28 cellular contexts compared by ENCODE assay signal in genomic region chr10:60291354-60291930, GRCh38.
A peak's percentile ranks its signal among the peaks of the same experiment; 100 is the strongest.
DNase-seq lines count a peak whose midpoint lies in the region; ATAC-seq and TF ChIP-seq lines count a peak whose summit lies in the region.
"Had no signal": no experiment of that assay in that cellular context is flagged by ENCODE, and none has a peak within 500 bp of the region (broad histone marks: within the 10 kb centered on the region; RNA-seq: fewer than 3 reads in every experiment).

No MANE protein-coding gene starts in this region.

- intact Hi-C loops in IMR-90 (cut with micrococcal nuclease): no loop called here

- H3K36me3 Mint-ChIP-seq in brain (no peaks in the 10 kb centered on the region), glutamatergic neuron (ENCODE audit: unreplicated experiment) (no peaks in the 10 kb centered on the region), neural crest cell (ENCODE audit: low read depth) (no peaks in the 10 kb centered on the region)
- H3K36me3 Mint-ChIP-seq: naive thymus-derived CD4-positive, alpha-beta T cell; type B pancreatic cell had no signal

- TF ChIP-seq POLR2A in IMR-90 (IDR thresholded peaks at IDR 0.05; ENCODE audit: low read depth, low read length): no peak

- H2BK20ac ChIP-seq in IMR-90 (ENCODE audit: low read depth, low read length): no peak overlapping the region

- no peak overlapping the region for H3K4me3 ChIP-seq in IMR-90 (ENCODE audit: insufficient read depth, low read depth, low read length)
- H3K4me3 ChIP-seq: spleen had no signal

- 100% methylated on average over 3 of the region's 5 CpGs; no CpG with 5 or more reads in 1 of the 2 experiments for WGBS in IMR-90 (ENCODE audit: extremely low coverage in 2 of 2, insufficient read length in 1 of 2), 2 experiments

- no peaks in the 10 kb centered on the region for H3K9me3 ChIP-seq in IMR-90 (ENCODE audit: control insufficient read depth, insufficient read depth, low read length)
- H3K9me3 ChIP-seq: spleen had no signal

- BruUV-seq in IMR-90 (replicated peaks; lab: Mats Ljungman, UMichigan): no TSS peak

- no peak overlapping the region for H3K9ac ChIP-seq in IMR-90 (ENCODE audit: low read depth, low read length)
- H3K9ac ChIP-seq: KMS-11 had no signal

- dilution Hi-C loops in IMR-90 (cut with HindIII; ENCODE audit: low sequenced_read_pairs, unreplicated experiment): no loop called here

- H2BK5ac ChIP-seq in IMR-90 (ENCODE audit: low read depth, low read length, poor library complexity, severe bottlenecking): no peak overlapping the region

- H3K4me1 ChIP-seq in IMR-90 (ENCODE audit: control insufficient read depth, insufficient read depth, low read length): 0 out of 2 replicates have a peak, but pooled peaks cover 2% of the 10 kb centered on the region
- H3K4me1 ChIP-seq: spleen had no signal

- H3K23ac ChIP-seq in IMR-90 (ENCODE audit: low read depth, low read length): no peak overlapping the region

- H3K56ac ChIP-seq in IMR-90 (ENCODE audit: extremely low read depth, insufficient read depth, low read length): no peak overlapping the region

- H3K36me3 ChIP-seq in IMR-90 (ENCODE audit: control insufficient read depth, insufficient read depth, low read length): no peaks in the 10 kb centered on the region
- H3K36me3 ChIP-seq: spleen had no signal

- no peaks in the 10 kb centered on the region for H4K20me1 ChIP-seq in IMR-90 (ENCODE audit: insufficient read depth, low read length)

- POLR2A ChIA-PET in IMR-90 (lab: Charles Lee; ENCODE audit: unreplicated experiment): no interaction called here

- H3K9me1 ChIP-seq in IMR-90 (ENCODE audit: insufficient read depth, low read length): no peaks in the 10 kb centered on the region

- no peak overlapping the region for H4K91ac ChIP-seq in IMR-90 (ENCODE audit: insufficient read depth, low read depth, low read length)

- no peaks in the 10 kb centered on the region for H3K27me3 Mint-ChIP-seq in brain
- H3K27me3 Mint-ChIP-seq in glutamatergic neuron (ENCODE audit: unreplicated experiment): peaks cover 5% of the 10 kb centered on the region
- H3K27me3 Mint-ChIP-seq in neural crest cell (ENCODE audit: low read depth): no peaks in the 10 kb centered on the region
- H3K27me3 Mint-ChIP-seq: naive thymus-derived CD4-positive, alpha-beta T cell; type B pancreatic cell had no signal

- ATAC-seq in IMR-90 (ENCODE audit: low read depth): no peak
- ATAC-seq: naive thymus-derived CD4-positive, alpha-beta T cell had no signal

- H3K4me2 ChIP-seq in IMR-90 (ENCODE audit: low read depth, low read length): no peak overlapping the region
- H3K4me2 ChIP-seq: KMS-11 had no signal

- H3K27ac Mint-ChIP-seq in brain (peak overlapping the region in 4 of 5 experiments; percentile 8 to 79 (median 38)), glutamatergic neuron (ENCODE audit: unreplicated experiment) (peak overlapping the region; percentile 87), neural crest cell (ENCODE audit: unreplicated experiment) (peak overlapping the region; percentile 74)
- H3K27ac Mint-ChIP-seq: activated naive CD4-positive, alpha-beta T cell treated with anti-CD3 and anti-CD28 coated beads for 36 hours; naive thymus-derived CD4-positive, alpha-beta T cell; progenitor cell of endocrine pancreas; type B pancreatic cell had no signal

- no peak for TF ChIP-seq CTCF in IMR-90 (conservative IDR thresholded peaks at IDR 0.05; ENCODE audit: low read depth, low read length)
- TF ChIP-seq CTCF in brain (conservative IDR thresholded peaks at IDR 0.05): no peak
- no peak for TF ChIP-seq CTCF in glutamatergic neuron (IDR thresholded peaks at IDR 0.05; ENCODE audit: partially characterized antibody, unreplicated experiment)
- TF ChIP-seq CTCF in neural crest cell (conservative IDR thresholded peaks at IDR 0.05): no peak

- no peak overlapping the region for H4K8ac ChIP-seq in IMR-90 (ENCODE audit: low read depth in 2 of 2, low read length in 2 of 2)

- TF ChIP-seq RAD21 in IMR-90 (IDR thresholded peaks at IDR 0.05; ENCODE audit: low read length): no peak

- H3K79me1 ChIP-seq in IMR-90 (ENCODE audit: low read depth in 1 of 2, low read length in 2 of 2): no peaks in the 10 kb centered on the region

- H2BK120ac ChIP-seq in IMR-90 (ENCODE audit: low read depth, low read length): no peak overlapping the region

- H2BK15ac ChIP-seq in IMR-90 (ENCODE audit: low read depth, low read length): no peak overlapping the region

- H3K4me1 Mint-ChIP-seq in brain: peaks cover 78% of the 10 kb centered on the region
- H3K4me1 Mint-ChIP-seq in glutamatergic neuron (ENCODE audit: low read depth, unreplicated experiment): peaks cover 42% of the 10 kb centered on the region
- no peaks in the 10 kb centered on the region for H3K4me1 Mint-ChIP-seq in neural crest cell

- in situ Hi-C loops in IMR-90 (cut with MboI; ENCODE audit: low sequenced_read_pairs): no loop called here

- H3K4ac ChIP-seq in IMR-90 (ENCODE audit: low read depth, low read length): no peak overlapping the region

- no peaks in the 10 kb centered on the region for H3K27me3 ChIP-seq in IMR-90 (ENCODE audit: control insufficient read depth, insufficient read depth, low read length)
- H3K27me3 ChIP-seq: spleen had no signal

- no peak overlapping the region for H2AK9ac ChIP-seq in IMR-90 (replicated peaks; ENCODE audit: low read depth, low read length, poor library complexity)

- H3K27ac ChIP-seq in IMR-90 (ENCODE audit: insufficient read depth, low read length): no peak overlapping the region
- H3K27ac ChIP-seq: KMS-11, RWPE1 had no signal

- no peak overlapping the region for H3K18ac ChIP-seq in IMR-90 (ENCODE audit: low read depth, low read length)

- no peak overlapping the region for H2AFZ ChIP-seq in IMR-90 (replicated peaks; ENCODE audit: low read length, poor library complexity)

- no peak overlapping the region for H2AK5ac ChIP-seq in IMR-90 (ENCODE audit: low read depth, low read length)

- H3K4me3 Mint-ChIP-seq in brain (peak overlapping the region in 2 of 5 experiments; percentile 14 to 21), glutamatergic neuron (ENCODE audit: unreplicated experiment) (no peak overlapping the region), neural crest cell (no peak overlapping the region)
- H3K4me3 Mint-ChIP-seq: activated naive CD4-positive, alpha-beta T cell treated with anti-CD3 and anti-CD28 coated beads for 36 hours; naive thymus-derived CD4-positive, alpha-beta T cell; type B pancreatic cell had no signal

- CTCF ChIA-PET in IMR-90 (lab: Yijun Ruan, JAX): no interaction called here

- H3K9me3 Mint-ChIP-seq in brain (no peaks in the 10 kb centered on the region), glutamatergic neuron (ENCODE audit: unreplicated experiment) (peaks cover 8% of the 10 kb centered on the region), neural crest cell (no peaks in the 10 kb centered on the region)
- H3K9me3 Mint-ChIP-seq: activated naive CD4-positive, alpha-beta T cell treated with anti-CD3 and anti-CD28 coated beads for 36 hours; naive thymus-derived CD4-positive, alpha-beta T cell; type B pancreatic cell had no signal

- DNase-seq in IMR-90 (no peak), glutamatergic neuron (no peak), neural crest cell (ENCODE audit: low read depth, low spot score) (no peak), globus pallidus (ENCODE audit: low spot score) (no peak), NCI-H1105 (lab: John Stamatoyannopoulos, UW) (no peak), superior temporal gyrus (ENCODE audit: extremely low spot score) (no peak), NCI-H345 treated with DMSO at 0.1 percent for 48 hours (lab: John Stamatoyannopoulos, UW; ENCODE audit: unreplicated experiment) (no peak)
- DNase-seq: activated CD4-positive, alpha-beta T cell treated with anti-CD3 and anti-CD28 coated beads for 1 hour; activated naive CD4-positive, alpha-beta T cell treated with anti-CD3 and anti-CD28 coated beads for 36 hours; activated T-cell treated with anti-CD3 and anti-CD28 coated beads, Interleukin-2, amount 50 U/mL, for 48 hours; anterior cingulate cortex; DMS79 treated with DMSO at 0.1 percent for 48 hours; H7; hypothalamus; kidney; mesendoderm; naive thymus-derived CD4-positive, alpha-beta T cell; NCI-H1092 treated with DMSO at 0.1 percent for 48 hours; NCI-H2107; NCI-H526; spleen; stimulated activated CD4-positive, alpha-beta T cell treated with anti-CD3 and anti-CD28 coated beads, Interleukin-4, amount 100 ng/mL, for 24 hours; SW 1271 had no signal

- H3K14ac ChIP-seq in IMR-90 (replicated peaks; ENCODE audit: low read depth, low read length): no peak overlapping the region

- no peak overlapping the region for H4K5ac ChIP-seq in IMR-90 (ENCODE audit: low read depth, low read length)

TF ChIP-seq in IMR-90, 13 proteins besides CTCF, POLR2A, EP300 and RAD21:
- TF ChIP-seq MAFK (IDR thresholded peaks at IDR 0.05; ENCODE audit: low read depth, low read length) (no peak), CEBPB (IDR thresholded peaks at IDR 0.05; ENCODE audit: low read depth, low read length) (peak; percentile 29; the same call in 1 of the 2 replicates), NFE2L2 (IDR thresholded peaks at IDR 0.05; ENCODE audit: low read depth, low read length) (no peak)
